In the genomic region with DNA sequence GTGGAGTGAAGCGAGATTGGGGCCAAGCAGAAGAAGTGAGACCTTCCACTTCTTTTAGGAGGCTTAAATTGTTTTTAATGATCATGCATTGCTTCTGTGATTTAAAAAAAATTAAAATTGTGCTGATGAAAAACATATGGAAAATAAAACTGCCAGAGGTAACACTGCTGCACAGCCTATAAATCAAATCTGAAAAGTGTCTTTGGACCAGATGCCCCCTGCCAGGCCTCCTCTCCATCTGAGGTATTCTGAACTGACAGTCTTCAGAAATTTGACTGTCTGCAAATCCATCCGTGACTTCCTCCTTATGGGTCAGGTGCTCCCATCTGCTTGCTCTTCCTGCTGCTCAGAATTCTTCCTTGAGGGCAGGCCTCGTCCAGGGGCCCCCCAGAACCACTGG, we compare ENCODE assay signal across 1 cellular context.
A peak's percentile ranks its signal among the peaks of the same experiment; 100 is the strongest.
TF ChIP-seq lines count a peak whose summit lies in the region.

No MANE protein-coding gene starts in this region.

TF ChIP-seq in SK-N-SH, 30 proteins besides CTCF, POLR2A, EP300 and RAD21 (continued from another document):
- TF ChIP-seq, protein P1, sequence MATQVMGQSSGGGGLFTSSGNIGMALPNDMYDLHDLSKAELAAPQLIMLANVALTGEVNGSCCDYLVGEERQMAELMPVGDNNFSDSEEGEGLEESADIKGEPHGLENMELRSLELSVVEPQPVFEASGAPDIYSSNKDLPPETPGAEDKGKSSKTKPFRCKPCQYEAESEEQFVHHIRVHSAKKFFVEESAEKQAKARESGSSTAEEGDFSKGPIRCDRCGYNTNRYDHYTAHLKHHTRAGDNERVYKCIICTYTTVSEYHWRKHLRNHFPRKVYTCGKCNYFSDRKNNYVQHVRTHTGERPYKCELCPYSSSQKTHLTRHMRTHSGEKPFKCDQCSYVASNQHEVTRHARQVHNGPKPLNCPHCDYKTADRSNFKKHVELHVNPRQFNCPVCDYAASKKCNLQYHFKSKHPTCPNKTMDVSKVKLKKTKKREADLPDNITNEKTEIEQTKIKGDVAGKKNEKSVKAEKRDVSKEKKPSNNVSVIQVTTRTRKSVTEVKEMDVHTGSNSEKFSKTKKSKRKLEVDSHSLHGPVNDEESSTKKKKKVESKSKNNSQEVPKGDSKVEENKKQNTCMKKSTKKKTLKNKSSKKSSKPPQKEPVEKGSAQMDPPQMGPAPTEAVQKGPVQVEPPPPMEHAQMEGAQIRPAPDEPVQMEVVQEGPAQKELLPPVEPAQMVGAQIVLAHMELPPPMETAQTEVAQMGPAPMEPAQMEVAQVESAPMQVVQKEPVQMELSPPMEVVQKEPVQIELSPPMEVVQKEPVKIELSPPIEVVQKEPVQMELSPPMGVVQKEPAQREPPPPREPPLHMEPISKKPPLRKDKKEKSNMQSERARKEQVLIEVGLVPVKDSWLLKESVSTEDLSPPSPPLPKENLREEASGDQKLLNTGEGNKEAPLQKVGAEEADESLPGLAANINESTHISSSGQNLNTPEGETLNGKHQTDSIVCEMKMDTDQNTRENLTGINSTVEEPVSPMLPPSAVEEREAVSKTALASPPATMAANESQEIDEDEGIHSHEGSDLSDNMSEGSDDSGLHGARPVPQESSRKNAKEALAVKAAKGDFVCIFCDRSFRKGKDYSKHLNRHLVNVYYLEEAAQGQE (IDR thresholded peaks at IDR 0.05; ENCODE audit: low read depth, low read length) = no peak
- TF ChIP-seq TCF12 (IDR thresholded peaks at IDR 0.05) (peak; percentile 75), SMC3 (IDR thresholded peaks at IDR 0.05; ENCODE audit: low read depth, low read length) (no peak), ELF1 (IDR thresholded peaks at IDR 0.05) (no peak), YY1 (IDR thresholded peaks at IDR 0.05; ENCODE audit: low read depth) (no peak), TAF1 (IDR thresholded peaks at IDR 0.05; ENCODE audit: borderline replicate concordance, low read depth, low read length) (no peak), POLR2AphosphoS5 (IDR thresholded peaks at IDR 0.05; ENCODE audit: low read depth, low read length) (0 out of 2 replicates have a peak, but pooled peaks have one; percentile 20), NFIC (IDR thresholded peaks at IDR 0.05; ENCODE audit: borderline replicate concordance) (no peak), FOXJ3 (CRISPR knock-in tag; IDR thresholded peaks at IDR 0.05) (no peak), FOSL2 (IDR thresholded peaks at IDR 0.05; ENCODE audit: borderline replicate concordance, low read depth) (no peak), TEAD4 (IDR thresholded peaks at IDR 0.05; ENCODE audit: borderline replicate concordance, insufficient read depth) (no peak), RFX5 (IDR thresholded peaks at IDR 0.05; ENCODE audit: low read length) (no peak), GABPA (IDR thresholded peaks at IDR 0.05; ENCODE audit: low read depth) (no peak)
- TF ChIP-seq, protein P2, sequence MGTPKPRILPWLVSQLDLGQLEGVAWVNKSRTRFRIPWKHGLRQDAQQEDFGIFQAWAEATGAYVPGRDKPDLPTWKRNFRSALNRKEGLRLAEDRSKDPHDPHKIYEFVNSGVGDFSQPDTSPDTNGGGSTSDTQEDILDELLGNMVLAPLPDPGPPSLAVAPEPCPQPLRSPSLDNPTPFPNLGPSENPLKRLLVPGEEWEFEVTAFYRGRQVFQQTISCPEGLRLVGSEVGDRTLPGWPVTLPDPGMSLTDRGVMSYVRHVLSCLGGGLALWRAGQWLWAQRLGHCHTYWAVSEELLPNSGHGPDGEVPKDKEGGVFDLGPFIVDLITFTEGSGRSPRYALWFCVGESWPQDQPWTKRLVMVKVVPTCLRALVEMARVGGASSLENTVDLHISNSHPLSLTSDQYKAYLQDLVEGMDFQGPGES (IDR thresholded peaks at IDR 0.05; ENCODE audit: low read depth, low read length) = no peak
- TF ChIP-seq, protein P3, sequence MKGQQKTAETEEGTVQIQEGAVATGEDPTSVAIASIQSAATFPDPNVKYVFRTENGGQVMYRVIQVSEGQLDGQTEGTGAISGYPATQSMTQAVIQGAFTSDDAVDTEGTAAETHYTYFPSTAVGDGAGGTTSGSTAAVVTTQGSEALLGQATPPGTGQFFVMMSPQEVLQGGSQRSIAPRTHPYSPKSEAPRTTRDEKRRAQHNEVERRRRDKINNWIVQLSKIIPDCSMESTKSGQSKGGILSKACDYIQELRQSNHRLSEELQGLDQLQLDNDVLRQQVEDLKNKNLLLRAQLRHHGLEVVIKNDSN (IDR thresholded peaks at IDR 0.05; ENCODE audit: borderline replicate concordance, low read depth) = no peak
- TF ChIP-seq, protein P4, sequence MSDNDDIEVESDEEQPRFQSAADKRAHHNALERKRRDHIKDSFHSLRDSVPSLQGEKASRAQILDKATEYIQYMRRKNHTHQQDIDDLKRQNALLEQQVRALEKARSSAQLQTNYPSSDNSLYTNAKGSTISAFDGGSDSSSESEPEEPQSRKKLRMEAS (IDR thresholded peaks at IDR 0.05; ENCODE audit: low read depth) = no peak
